7 cellular contexts compared by ENCODE assay signal in genomic region chr10:31476088-31476487, GRCh38.
"Had no signal": no experiment of that assay in that cellular context is flagged by ENCODE, and none has a peak within 500 bp of the region (broad histone marks: within the 10 kb centered on the region; RNA-seq: fewer than 3 reads in every experiment).

No MANE protein-coding gene starts in this region.

- H3K4me1 Mint-ChIP-seq: H9 had no signal

- H3K4me2 ChIP-seq: KMS-11 had no signal

- FAIRE-seq: HTR-8/SVneo had no signal

- H3K27ac Mint-ChIP-seq: H9 had no signal

- H3K4me3 ChIP-seq: GM23248 had no signal

- DNase-seq: GM23248, GOT3, H9, HCEC 1CT, KBM-7 had no signal

- H3K4me3 Mint-ChIP-seq: H9 had no signal

- H3K27ac ChIP-seq: GM23248, KMS-11 had no signal
